ENCODE assay signal across 8 cellular contexts in genomic region chr4:105895324-105895608, GRCh38. TPM values are rescaled to one million over a fixed set of nuclear protein-coding genes. Genes with fewer than 3 reads are reported as not detected.
DNase-seq lines count a peak whose midpoint lies in the region; ATAC-seq, FAIRE-seq and TF ChIP-seq lines count a peak whose summit lies in the region.

A gene with protein sequence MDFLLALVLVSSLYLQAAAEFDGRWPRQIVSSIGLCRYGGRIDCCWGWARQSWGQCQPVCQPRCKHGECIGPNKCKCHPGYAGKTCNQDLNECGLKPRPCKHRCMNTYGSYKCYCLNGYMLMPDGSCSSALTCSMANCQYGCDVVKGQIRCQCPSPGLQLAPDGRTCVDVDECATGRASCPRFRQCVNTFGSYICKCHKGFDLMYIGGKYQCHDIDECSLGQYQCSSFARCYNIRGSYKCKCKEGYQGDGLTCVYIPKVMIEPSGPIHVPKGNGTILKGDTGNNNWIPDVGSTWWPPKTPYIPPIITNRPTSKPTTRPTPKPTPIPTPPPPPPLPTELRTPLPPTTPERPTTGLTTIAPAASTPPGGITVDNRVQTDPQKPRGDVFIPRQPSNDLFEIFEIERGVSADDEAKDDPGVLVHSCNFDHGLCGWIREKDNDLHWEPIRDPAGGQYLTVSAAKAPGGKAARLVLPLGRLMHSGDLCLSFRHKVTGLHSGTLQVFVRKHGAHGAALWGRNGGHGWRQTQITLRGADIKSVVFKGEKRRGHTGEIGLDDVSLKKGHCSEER (plus strand): TSS chr4:105895471. CDS start chr4:105895653, 182 bp downstream.

- no peaks in the 10 kb centered on the region for H3K9me3 ChIP-seq in OCI-LY3 (ENCODE audit: insufficient read depth, low read length)
- no peaks in the 10 kb centered on the region for H3K9me3 ChIP-seq in pancreas

- H3K79me2 ChIP-seq in OCI-LY3 (ENCODE audit: low read length) = no peaks in the 10 kb centered on the region

- peak within 1 kb of the TSS; percentile 72; the same call in 1 of the 2 replicates for H2AFZ ChIP-seq in OCI-LY3 (ENCODE audit: low read depth, low read length)

- H3K27me3 ChIP-seq in OCI-LY3 (ENCODE audit: low read depth, low read length) (peaks cover 16% of the 10 kb centered on the region; the same call in 1 of the 2 replicates), pancreas (no peaks in the 10 kb centered on the region)

- TF ChIP-seq POLR2A in erythroblast (IDR thresholded peaks at IDR 0.05; ENCODE audit: low read length) = no peak

- no peak within 1 kb of the TSS for H3K9ac ChIP-seq in OCI-LY3 (ENCODE audit: low read length)

- ATAC-seq in GM18519 (IDR thresholded peaks at IDR 0.05; ENCODE audit: low FRiP score, unreplicated experiment) (peak; percentile 43), HG02759 (IDR thresholded peaks at IDR 0.05; ENCODE audit: unreplicated experiment) (peak; percentile 49), pancreas (peak; percentile 78 to 87 (median 83)), GM18867 (IDR thresholded peaks at IDR 0.05; ENCODE audit: unreplicated experiment) (no peak)

- H3K4me1 ChIP-seq in OCI-LY3 (ENCODE audit: low read length) = 0 out of 2 replicates have a peak, but pooled peaks cover 3% of the 10 kb centered on the region
- H3K4me1 ChIP-seq in pancreas = peaks cover 0 to 9% (median 8%) of the 10 kb centered on the region in 3 donors

- H3K4me3 ChIP-seq in OCI-LY3 (ENCODE audit: low read length) (peak within 1 kb of the TSS; percentile 77), pancreas (peak within 1 kb of the TSS; percentile 59 to 75 (median 71))

- no peaks in the 10 kb centered on the region for H4K20me1 ChIP-seq in OCI-LY3 (ENCODE audit: insufficient read depth, low read length)

- H3K27ac ChIP-seq in OCI-LY3 (ENCODE audit: low read length) (no peak within 1 kb of the TSS), pancreas (peak within 1 kb of the TSS; percentile 60 to 92 (median 84))

- DNase-seq in frontal cortex (ENCODE audit: low spot score in 2 of 2) (peak; percentile 18 to 38), pancreas (peak in 5 of 6 donors; percentile 50 to 85 (median 76)), erythroblast (lab: John Stamatoyannopoulos, UW) (no peak), middle frontal gyrus (ENCODE audit: extremely low spot score, low spot score) (no peak)

- FAIRE-seq in frontal cortex (lab: Jason Lieb, UNC) (no peak), pancreas (lab: Jason Lieb, UNC) (no peak)

- intact Hi-C loops in pancreas (cut with DNase I) = no loop called here

- peak within 1 kb of the TSS; percentile 79 for H3K4me2 ChIP-seq in OCI-LY3 (ENCODE audit: low read length)

- TF ChIP-seq CTCF in OCI-LY3 (IDR thresholded peaks at IDR 0.05; ENCODE audit: low read depth, low read length) (no peak), pancreas (IDR thresholded peaks at IDR 0.05) (no peak)

- WGBS in pancreas, 2 donors = 0% methylated on average over 18 to 34 of the region's 34 CpGs

- no peaks in the 10 kb centered on the region for H3K36me3 ChIP-seq in OCI-LY3 (replicated peaks; ENCODE audit: low read depth, low read length)
- no peaks in the 10 kb centered on the region for H3K36me3 ChIP-seq in pancreas

RNA-seq across cellular contexts. Expression of the gene that starts here (rescaled TPM):
- total RNA-seq in frontal cortex (60.3 TPM), pancreas (10 to 100 TPM; 17.2 to 63.8 (median 28.6) TPM)
- 10 to 100 TPM; 33.9 to 48.6 TPM for polyA plus RNA-seq in pancreas

Comparison
In these comparisons a context has a peak if more than half of its experiments do, and no peak if none do; other contexts are left out.
1. DNase-seq: peak in frontal cortex (2 of 2) and pancreas (5 of 6); none in erythroblast (0 of 2) and middle frontal gyrus (single experiment).